ENCODE assay signal across 12 cellular contexts in the genomic region with DNA sequence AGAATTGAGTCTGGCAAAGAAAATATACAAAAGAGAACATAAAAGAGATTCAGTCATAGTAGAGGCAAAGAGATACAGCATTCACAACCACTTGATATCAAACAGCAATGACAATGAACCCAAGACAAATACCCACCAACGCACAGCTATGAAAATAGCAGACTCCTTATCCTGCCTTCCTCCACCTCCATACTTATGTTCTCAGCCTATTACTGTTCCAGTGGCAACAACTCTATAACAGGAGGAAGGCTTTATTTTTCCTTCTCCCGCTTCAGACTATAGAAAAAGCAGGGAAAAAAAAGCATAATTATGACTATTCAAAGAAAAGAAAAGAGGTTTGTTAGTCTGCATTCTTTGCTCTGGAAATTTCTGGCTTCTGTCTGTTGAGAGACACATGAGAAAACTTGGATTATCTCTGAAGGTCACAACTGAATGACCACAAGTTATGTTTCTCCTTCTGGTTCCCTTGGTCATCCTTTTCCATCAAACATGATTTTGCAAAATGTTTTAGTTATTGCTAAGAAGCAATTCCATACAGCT.
DNase-seq lines count a peak whose midpoint lies in the region; ATAC-seq and TF ChIP-seq lines count a peak whose summit lies in the region.
"Had no signal": no experiment of that assay in that cellular context is flagged by ENCODE, and none has a peak within 500 bp of the region (broad histone marks: within the 10 kb centered on the region; RNA-seq: fewer than 3 reads in every experiment).

No MANE protein-coding gene starts in this region.

- TF ChIP-seq CTCF in brain (conservative IDR thresholded peaks at IDR 0.05): no peak
- TF ChIP-seq CTCF in left lung (IDR thresholded peaks at IDR 0.05): no peak

- H3K27me3 ChIP-seq in HUES64 (ENCODE audit: insufficient read depth, low read length) (no peaks in the 10 kb centered on the region), skeletal muscle tissue (ENCODE audit: control insufficient read depth in 3 of 3, insufficient read depth in 3 of 3, low read length in 3 of 3) (no peaks in the 10 kb centered on the region), left lung (no peaks in the 10 kb centered on the region)

- H3K9me3 ChIP-seq in HUES64 (ENCODE audit: insufficient read depth, low read depth, low read length) (no peaks in the 10 kb centered on the region), skeletal muscle tissue (ENCODE audit: control insufficient read depth in 3 of 3, low read length in 3 of 3) (no peaks in the 10 kb centered on the region), left lung (no peaks in the 10 kb centered on the region)

- intact Hi-C loops in left lung (cut with DNase I): no loop called here

- H3K9ac ChIP-seq in HUES64 (ENCODE audit: low read depth, low read length) (peak overlapping the region; percentile 38; the same call in 1 of the 2 replicates), skeletal muscle tissue (ENCODE audit: low read depth in 1 of 3, low read length in 3 of 3) (peak overlapping the region; percentile 63 to 79 (median 69))

- H3K27ac ChIP-seq in HUES64 (ENCODE audit: low read depth, low read length) (peak overlapping the region; percentile 88), skeletal muscle tissue (ENCODE audit: low read depth, low read length) (peak overlapping the region; percentile 92), left lung (no peak overlapping the region)

- H3K36me3 ChIP-seq in HUES64 (ENCODE audit: insufficient read depth, low read length) (no peaks in the 10 kb centered on the region), skeletal muscle tissue (ENCODE audit: control insufficient read depth in 3 of 3, insufficient read depth in 3 of 3, low read length in 3 of 3) (no peaks in the 10 kb centered on the region), left lung (no peaks in the 10 kb centered on the region)

- DNase-seq in kidney glomerular epithelial cell (lab: John Stamatoyannopoulos, UW) (peak; percentile 40), T1000 (lab: John Stamatoyannopoulos, UW) (no peak), NCI-H1694 treated with DMSO at 0.1 percent for 48 hours (lab: John Stamatoyannopoulos, UW) (no peak), left lung (no peak)
- DNase-seq: activated CD4-positive, alpha-beta memory T cell treated with anti-CD3 and anti-CD28 coated beads for 36 hours; activated naive CD4-positive, alpha-beta T cell treated with anti-CD3 and anti-CD28 coated beads, Interleukin-2, amount 50 U/mL, for 16 hours; MV-4-11 had no signal

- 69% methylated on average over 1 of the region's 2 CpGs for WGBS in HUES64

- H3K4me3 ChIP-seq in HUES64 (ENCODE audit: low read length) (peak overlapping the region; percentile 53), skeletal muscle tissue (ENCODE audit: low read length in 3 of 3) (peak overlapping the region; percentile 55 to 75 (median 72)), left lung (no peak overlapping the region)
- H3K4me3 ChIP-seq: GM12878 had no signal

- ATAC-seq in left lung: no peak
- ATAC-seq: GM12878 had no signal

- H3K4me1 Mint-ChIP-seq in brain: peaks cover 84% of the 10 kb centered on the region

- peak overlapping the region; percentile 82 to 94 (median 90) for H3K4me3 Mint-ChIP-seq in brain
- H3K4me3 Mint-ChIP-seq: activated CD4-positive, alpha-beta memory T cell treated with anti-CD3 and anti-CD28 coated beads for 36 hours; T-helper 1 cell treated with Interleukin-12 subunit alpha and Interleukin-12 subunit beta and Interleukin-4 antibody, amounts not matched to agents 30 μg/mL and 1 μg/mL, for 36 hours had no signal

- peak overlapping the region; percentile 87 to 99 (median 97) for H3K27ac Mint-ChIP-seq in brain
- H3K27ac Mint-ChIP-seq: activated CD4-positive, alpha-beta memory T cell treated with anti-CD3 and anti-CD28 coated beads for 36 hours; T-helper 1 cell treated with Interleukin-12 subunit alpha and Interleukin-12 subunit beta and Interleukin-4 antibody, amounts not matched to agents 30 μg/mL and 1 μg/mL, for 36 hours had no signal

- H3K27me3 Mint-ChIP-seq in brain: peaks cover 2% of the 10 kb centered on the region
- H3K27me3 Mint-ChIP-seq: activated CD4-positive, alpha-beta memory T cell treated with anti-CD3 and anti-CD28 coated beads for 36 hours had no signal

- peaks cover 55% of the 10 kb centered on the region for H3K4me1 ChIP-seq in HUES64 (ENCODE audit: insufficient read depth, low read length)
- H3K4me1 ChIP-seq in skeletal muscle tissue (ENCODE audit: control insufficient read depth in 3 of 3, insufficient read depth in 3 of 3, low read length in 3 of 3): peaks cover 11 to 29% (median 26%) of the 10 kb centered on the region in 3 donors
- peaks cover 5 to 6% of the 10 kb centered on the region in 2 donors for H3K4me1 ChIP-seq in left lung

- H3K9me3 Mint-ChIP-seq in brain: no peaks in the 10 kb centered on the region
- H3K9me3 Mint-ChIP-seq: activated CD4-positive, alpha-beta memory T cell treated with anti-CD3 and anti-CD28 coated beads for 36 hours; T-helper 1 cell treated with Interleukin-12 subunit alpha and Interleukin-12 subunit beta and Interleukin-4 antibody, amounts not matched to agents 30 μg/mL and 1 μg/mL, for 36 hours had no signal

- peaks cover 12% of the 10 kb centered on the region for H3K36me3 Mint-ChIP-seq in brain
- H3K36me3 Mint-ChIP-seq: activated CD4-positive, alpha-beta memory T cell treated with anti-CD3 and anti-CD28 coated beads for 36 hours had no signal

Comparison
In these comparisons a context has a peak if more than half of its experiments do, and no peak if none do; other contexts are left out.
1. H3K27ac ChIP-seq: peak in HUES64 (single experiment) and skeletal muscle tissue (single experiment); none in left lung (0 of 2).
2. H3K4me3 ChIP-seq: peak in HUES64 (single experiment) and skeletal muscle tissue (3 of 3); none in left lung (0 of 2).